Comparison of ENCODE assay signal across 8 cellular contexts in the genomic region with DNA sequence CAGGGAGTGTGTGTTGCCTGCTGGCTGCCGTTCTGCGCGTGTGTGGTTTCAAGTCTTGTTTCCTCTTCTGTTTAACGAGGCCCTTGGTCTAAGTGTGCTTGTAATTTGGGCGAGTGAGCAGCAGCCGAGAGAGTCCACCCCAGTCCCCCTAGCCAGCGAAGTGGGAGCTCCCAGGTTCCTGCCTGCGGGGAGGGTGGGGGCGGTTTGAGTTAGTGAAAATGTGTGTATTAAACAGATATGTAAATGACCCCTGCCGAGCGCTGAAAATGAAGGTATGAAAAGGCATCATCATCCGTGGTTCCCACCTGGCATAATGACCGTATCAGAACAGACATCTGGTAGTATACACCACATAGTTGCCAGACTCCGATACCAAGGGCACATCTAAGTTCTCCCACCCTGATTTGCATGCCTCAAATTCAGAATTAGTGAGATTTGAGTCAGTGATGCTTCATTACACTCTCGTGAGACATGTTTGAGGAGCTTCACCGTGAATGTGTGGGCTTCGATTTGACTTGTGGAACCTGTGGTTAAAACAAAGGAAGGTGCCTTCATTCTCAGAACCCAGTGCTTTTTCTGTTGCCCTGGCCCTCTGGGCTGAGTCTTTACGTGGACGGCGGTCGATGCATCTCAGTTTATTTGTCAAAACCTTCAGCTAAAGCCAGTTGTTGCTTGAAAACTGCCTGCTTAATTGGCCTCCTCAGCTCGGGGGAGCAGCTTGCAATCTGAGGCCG.
DNase-seq lines count a peak whose midpoint lies in the region; ATAC-seq and TF ChIP-seq lines count a peak whose summit lies in the region.

No MANE protein-coding gene starts in this region.

- peak overlapping the region; percentile 80 for H3K4me3 Mint-ChIP-seq in T-helper 1 cell treated with Interleukin-12 subunit alpha and Interleukin-12 subunit beta and Interleukin-4 antibody, amounts not matched to agents 30 μg/mL and 1 μg/mL, for 36 hours
- peak overlapping the region; percentile 52 to 86 (median 82) for H3K4me3 Mint-ChIP-seq in immature natural killer cell

- H3K4me3 ChIP-seq in esophagus squamous epithelium, result no peak overlapping the region

- H3K9me3 ChIP-seq in esophagus squamous epithelium, result no peaks in the 10 kb centered on the region

- no peaks in the 10 kb centered on the region for H3K27me3 ChIP-seq in esophagus squamous epithelium

- H3K9me3 Mint-ChIP-seq in T-helper 1 cell treated with Interleukin-12 subunit alpha and Interleukin-12 subunit beta and Interleukin-4 antibody, amounts not matched to agents 30 μg/mL and 1 μg/mL, for 36 hours, result no peaks in the 10 kb centered on the region
- no peaks in the 10 kb centered on the region for H3K9me3 Mint-ChIP-seq in immature natural killer cell

- DNase-seq in immature natural killer cell (peak in 2 of 3 donors; percentile 17 to 41), esophagus squamous epithelium (lab: John Stamatoyannopoulos, UW) (no peak), AG20443 (ENCODE audit: low spot score) (no peak), superior temporal gyrus (ENCODE audit: extremely low spot score) (no peak), NCI-H524 (lab: John Stamatoyannopoulos, UW) (no peak)

- peak overlapping the region; percentile 98 for H3K27ac Mint-ChIP-seq in T-helper 1 cell treated with Interleukin-12 subunit alpha and Interleukin-12 subunit beta and Interleukin-4 antibody, amounts not matched to agents 30 μg/mL and 1 μg/mL, for 36 hours
- H3K27ac Mint-ChIP-seq in immature natural killer cell, result peak overlapping the region; percentile 56 to 93 (median 83)

- TF ChIP-seq POLR2A in esophagus squamous epithelium (IDR thresholded peaks at IDR 0.05), result no peak

- TF ChIP-seq CTCF in esophagus squamous epithelium (IDR thresholded peaks at IDR 0.05), result no peak

- peaks cover 0 to 12% (median 0%) of the 10 kb centered on the region in 3 donors for H3K4me1 ChIP-seq in esophagus squamous epithelium

- no peak overlapping the region for H3K27ac ChIP-seq in esophagus squamous epithelium

- peaks cover 42% of the 10 kb centered on the region for H3K36me3 Mint-ChIP-seq in T-helper 1 cell treated with Interleukin-12 subunit alpha and Interleukin-12 subunit beta and Interleukin-4 antibody, amounts not matched to agents 30 μg/mL and 1 μg/mL, for 36 hours (ENCODE audit: low read depth)
- H3K36me3 Mint-ChIP-seq in immature natural killer cell, result peaks cover 17 to 26% (median 25%) of the 10 kb centered on the region in 3 donors

- ATAC-seq in GM18868 (IDR thresholded peaks at IDR 0.05; ENCODE audit: unreplicated experiment), result peak; percentile 83
- peak; percentile 83 for ATAC-seq in HG02798 (IDR thresholded peaks at IDR 0.05; ENCODE audit: poor library complexity, unreplicated experiment)

- intact Hi-C loops in esophagus squamous epithelium (cut with DNase I), result no loop called here

- peaks cover 0 to 69% (median 0%) of the 10 kb centered on the region in 3 donors for H3K36me3 ChIP-seq in esophagus squamous epithelium

- H3K27me3 Mint-ChIP-seq in T-helper 1 cell treated with Interleukin-12 subunit alpha and Interleukin-12 subunit beta and Interleukin-4 antibody, amounts not matched to agents 30 μg/mL and 1 μg/mL, for 36 hours (ENCODE audit: low read depth), result no peaks in the 10 kb centered on the region
- H3K27me3 Mint-ChIP-seq in immature natural killer cell (ENCODE audit: low read depth in 3 of 3), result peaks cover 1 to 4% (median 3%) of the 10 kb centered on the region in 3 donors

- peaks cover 49% of the 10 kb centered on the region for H3K4me1 Mint-ChIP-seq in T-helper 1 cell treated with Interleukin-12 subunit alpha and Interleukin-12 subunit beta and Interleukin-4 antibody, amounts not matched to agents 30 μg/mL and 1 μg/mL, for 36 hours (ENCODE audit: low read depth)
- peaks cover 17 to 24% of the 10 kb centered on the region in 2 donors for H3K4me1 Mint-ChIP-seq in immature natural killer cell

- 86 to 89% methylated on average over 12 to 17 of the region's 23 CpGs for WGBS in esophagus squamous epithelium, 2 donors

Comparison
In these comparisons a context has a peak if more than half of its experiments do, and no peak if none do; other contexts are left out.
1. DNase-seq: peak in immature natural killer cell (2 of 3); none in esophagus squamous epithelium (single experiment), AG20443 (single experiment), superior temporal gyrus (single experiment) and NCI-H524 (0 of 2).